Comparison of ENCODE assay signal across 20 cellular contexts in genomic region chr7:41956712-41957111, GRCh38.
A peak's percentile ranks its signal among the peaks of the same experiment; 100 is the strongest.
DNase-seq lines count a peak whose midpoint lies in the region; ATAC-seq, FAIRE-seq and TF ChIP-seq lines count a peak whose summit lies in the region.
"Had no signal": no experiment of that assay in that cellular context is flagged by ENCODE, and none has a peak within 500 bp of the region (broad histone marks: within the 10 kb centered on the region; RNA-seq: fewer than 3 reads in every experiment).

No MANE protein-coding gene starts in this region.

- no peaks in the 10 kb centered on the region for H3K36me3 ChIP-seq in uterus
- H3K36me3 ChIP-seq: brain microvascular endothelial cell, neutrophil had no signal

- H3K27ac ChIP-seq in uterus, result peak overlapping the region; percentile 40 to 41
- H3K27ac ChIP-seq: 22Rv1, brain microvascular endothelial cell, neutrophil, PC-9 had no signal

- no peak for FAIRE-seq in urothelium cell line (lab: Jason Lieb, UNC)
- FAIRE-seq: GM18507 had no signal

- ATAC-seq in Right ventricle myocardium inferior (peak; percentile 12), omental fat pad (ENCODE audit: low FRiP score) (no peak)

- no peak for TF ChIP-seq POLR2A in uterus (IDR thresholded peaks at IDR 0.05)

- H3K27me3 Mint-ChIP-seq in nephron (ENCODE audit: low read depth), result peaks cover 3% of the 10 kb centered on the region

- peak overlapping the region; percentile 90 to 98 (median 97) for H3K27ac Mint-ChIP-seq in nephron
- H3K27ac Mint-ChIP-seq: activated CD4-positive, alpha-beta T cell treated with anti-CD3 and anti-CD28 coated beads, Interleukin-2, amount 10 ng/mL, durations not matched to agents 24 days and 14 days; activated naive CD4-positive, alpha-beta T cell treated with anti-CD3 and anti-CD28 coated beads, Interleukin-2, amount 50 U/mL, for 24 hours had no signal

- H3K27me3 ChIP-seq in uterus, result no peaks in the 10 kb centered on the region
- H3K27me3 ChIP-seq: brain microvascular endothelial cell had no signal

- TF ChIP-seq CTCF in epithelial cell of esophagus (IDR thresholded peaks at IDR 0.05; ENCODE audit: insufficient read depth, low read depth, low read length, missing control alignments) (no peak), nephron (IDR thresholded peaks at IDR 0.05; ENCODE audit: unreplicated experiment in 3 of 3) (no peak), uterus (IDR thresholded peaks at IDR 0.05) (no peak), omental fat pad (IDR thresholded peaks at IDR 0.05) (no peak)

- H3K9me3 ChIP-seq in uterus, result no peaks in the 10 kb centered on the region
- H3K9me3 ChIP-seq: neutrophil had no signal

- peak overlapping the region in 1 of 3 experiments; percentile 58 for H3K4me3 Mint-ChIP-seq in nephron
- H3K4me3 Mint-ChIP-seq: activated CD4-positive, alpha-beta T cell treated with anti-CD3 and anti-CD28 coated beads, Interleukin-2, amount 10 ng/mL, durations not matched to agents 24 days and 14 days; activated naive CD4-positive, alpha-beta T cell treated with anti-CD3 and anti-CD28 coated beads, Interleukin-2, amount 50 U/mL, for 24 hours had no signal

- DNase-seq in Right ventricle myocardium inferior (ENCODE audit: missing footprints) (no peak), cardiac septum (ENCODE audit: low spot score) (no peak), epithelial cell of esophagus (ENCODE audit: low read depth) (peak; percentile 34), uterus (no peak), NCI-H748 (lab: John Stamatoyannopoulos, UW; ENCODE audit: unreplicated experiment) (no peak), urothelium cell line (ENCODE audit: low spot score) (no peak), omental fat pad (ENCODE audit: low spot score) (no peak)
- DNase-seq: activated CD4-positive, alpha-beta T cell treated with anti-CD3 and anti-CD28 coated beads, Interleukin-2, amount 10 ng/mL, durations not matched to agents 24 days and 14 days; brain microvascular endothelial cell; glutamatergic neuron; HCEC 1CT; midbrain; NCI-H1105; NCI-H69; PC-9 had no signal

- H3K4me3 ChIP-seq in epithelial cell of esophagus (ENCODE audit: low read length) (no peak overlapping the region), uterus (no peak overlapping the region)
- H3K4me3 ChIP-seq: PC-9 had no signal

- peaks cover 17% of the 10 kb centered on the region for H3K36me3 Mint-ChIP-seq in nephron (ENCODE audit: low read depth)
- H3K36me3 Mint-ChIP-seq: activated naive CD4-positive, alpha-beta T cell treated with anti-CD3 and anti-CD28 coated beads, Interleukin-2, amount 50 U/mL, for 24 hours had no signal

- H3K4me1 Mint-ChIP-seq in nephron, result peaks cover 57% of the 10 kb centered on the region
- H3K4me1 Mint-ChIP-seq: activated CD4-positive, alpha-beta T cell treated with anti-CD3 and anti-CD28 coated beads, Interleukin-2, amount 10 ng/mL, durations not matched to agents 24 days and 14 days; activated naive CD4-positive, alpha-beta T cell treated with anti-CD3 and anti-CD28 coated beads, Interleukin-2, amount 50 U/mL, for 24 hours had no signal

- intact Hi-C loops in Right ventricle myocardium inferior (cut with DNase I), result no loop called here
- intact Hi-C loops in cardiac septum (cut with DNase I), result no loop called here
- intact Hi-C loops in uterus (cut with DNase I; ENCODE audit: low total_unique reads), result no loop called here

- no peaks in the 10 kb centered on the region for H3K9me3 Mint-ChIP-seq in nephron
- H3K9me3 Mint-ChIP-seq: activated CD4-positive, alpha-beta T cell treated with anti-CD3 and anti-CD28 coated beads, Interleukin-2, amount 10 ng/mL, durations not matched to agents 24 days and 14 days; activated naive CD4-positive, alpha-beta T cell treated with anti-CD3 and anti-CD28 coated beads, Interleukin-2, amount 50 U/mL, for 24 hours had no signal

- peaks cover 6 to 19% of the 10 kb centered on the region in 2 donors for H3K4me1 ChIP-seq in uterus
